9 cellular contexts compared by ENCODE assay signal in genomic region chr1:209672705-209673630, GRCh38. TPM values are rescaled to one million over a fixed set of nuclear protein-coding genes. Genes with fewer than 3 reads are reported as not detected.
DNase-seq lines count a peak whose midpoint lies in the region; ATAC-seq and TF ChIP-seq lines count a peak whose summit lies in the region.
"Had no signal": no experiment of that assay in that cellular context is flagged by ENCODE, and none has a peak within 500 bp of the region (broad histone marks: within the 10 kb centered on the region; RNA-seq: fewer than 3 reads in every experiment).

No MANE protein-coding gene starts in this region.

- no peaks in the 10 kb centered on the region for H3K9me3 ChIP-seq in stomach

- intact Hi-C loops in stomach (cut with DNase I; ENCODE audit: low total_unique reads): no loop called here

- H3K4me3 ChIP-seq in stomach: no peak overlapping the region

- DNase-seq in ELR (ENCODE audit: low read depth): peak; percentile 87
- peak; percentile 29 for DNase-seq in activated naive CD8-positive, alpha-beta T cell treated with anti-CD3 and anti-CD28 coated beads, Interleukin-2, amount 50 U/mL, for 24 hours
- DNase-seq in stomach: no peak
- DNase-seq in COLO668 (lab: John Stamatoyannopoulos, UW; ENCODE audit: unreplicated experiment): no peak
- no peak for DNase-seq in hippocampal formation (lab: John Stamatoyannopoulos, UW)
- no peak for DNase-seq in NCI-H748 (lab: John Stamatoyannopoulos, UW; ENCODE audit: unreplicated experiment)

- peaks cover 47% of the 10 kb centered on the region for H3K27me3 Mint-ChIP-seq in activated naive CD8-positive, alpha-beta T cell treated with anti-CD3 and anti-CD28 coated beads, Interleukin-2, amount 50 U/mL, for 24 hours

- TF ChIP-seq POLR2A in stomach (IDR thresholded peaks at IDR 0.05): no peak

- H3K4me1 Mint-ChIP-seq in activated naive CD8-positive, alpha-beta T cell treated with anti-CD3 and anti-CD28 coated beads, Interleukin-2, amount 50 U/mL, for 24 hours: peaks cover 57% of the 10 kb centered on the region

- no peak for TF ChIP-seq CTCF in stomach (IDR thresholded peaks at IDR 0.05)

- WGBS in stomach, 5 donors: 39 to 55% (median 46%) methylated on average over 5 of the region's 5 CpGs

- peaks cover 7% of the 10 kb centered on the region for H3K36me3 Mint-ChIP-seq in activated naive CD8-positive, alpha-beta T cell treated with anti-CD3 and anti-CD28 coated beads, Interleukin-2, amount 50 U/mL, for 24 hours (ENCODE audit: low read depth)

- H3K4me1 ChIP-seq in stomach: peaks cover 22 to 41% (median 33%) of the 10 kb centered on the region in 4 donors

- H3K27ac Mint-ChIP-seq in activated naive CD8-positive, alpha-beta T cell treated with anti-CD3 and anti-CD28 coated beads, Interleukin-2, amount 50 U/mL, for 24 hours: peak overlapping the region; percentile 62

- H3K9me3 Mint-ChIP-seq in activated naive CD8-positive, alpha-beta T cell treated with anti-CD3 and anti-CD28 coated beads, Interleukin-2, amount 50 U/mL, for 24 hours: peaks cover 5% of the 10 kb centered on the region

- ATAC-seq in GM19438 (IDR thresholded peaks at IDR 0.05; ENCODE audit: low read depth, unreplicated experiment) (peak; percentile 85), HG03354 (IDR thresholded peaks at IDR 0.05; ENCODE audit: poor library complexity, severe bottlenecking, unreplicated experiment) (peak; percentile 92)
- peak; percentile 78 for ATAC-seq in activated naive CD8-positive, alpha-beta T cell treated with anti-CD3 and anti-CD28 coated beads, Interleukin-2, amount 50 U/mL, for 24 hours

- no peaks in the 10 kb centered on the region for H3K36me3 ChIP-seq in stomach

- peak overlapping the region; percentile 61 to 84 (median 76) for H3K27ac ChIP-seq in stomach

- TF ChIP-seq EP300 in stomach (IDR thresholded peaks at IDR 0.05): no peak

- H3K4me3 Mint-ChIP-seq in activated naive CD8-positive, alpha-beta T cell treated with anti-CD3 and anti-CD28 coated beads, Interleukin-2, amount 50 U/mL, for 24 hours: peak overlapping the region; percentile 45

- peaks cover 0 to 7% (median 0%) of the 10 kb centered on the region in 3 donors for H3K27me3 ChIP-seq in stomach

RNA-seq across cellular contexts. Expression of gene G0S2, which starts 2.2 kb away (rescaled TPM):
- total RNA-seq in stomach: 10 to 100 TPM in 4 of 5 donors, not detected in 1; 11.0 to 75.2 (median 45.0) TPM
- polyA plus RNA-seq in stomach: 100 to 1,000 TPM in 1 of 3 donors, 10 to 100 TPM in 2; 48.7 to 227 (median 65.5) TPM

RNA-seq across cellular contexts. Expression of gene LAMB3, which starts 20.7 kb away (rescaled TPM):
- 100 to 1,000 TPM in 1 of 5 donors, 10 to 100 TPM in 4; 14.0 to 105 (median 63.4) TPM for total RNA-seq in stomach
- polyA plus RNA-seq in stomach: 10 to 100 TPM; 12.8 to 46.8 (median 29.9) TPM

RNA-seq across cellular contexts. Expression of gene HSD11B1, which starts 31.7 kb away (rescaled TPM):
- total RNA-seq in stomach: 1 to 10 TPM in 3 of 5 donors, not detected in 2; 2.0 to 2.9 (median 2.3) TPM
- 10 to 100 TPM in 1 of 3 donors, 1 to 10 TPM in 2; 1.5 to 14.0 (median 4.7) TPM for polyA plus RNA-seq in stomach
- total RNA-seq: dermis microvascular lymphatic vessel endothelial cell had no signal

Comparison
In these comparisons a context has a peak if more than half of its experiments do, and no peak if none do; other contexts are left out.
1. DNase-seq: peak in ELR (single experiment) and activated naive CD8-positive, alpha-beta T cell treated with anti-CD3 and anti-CD28 coated beads, Interleukin-2, amount 50 U/mL, for 24 hours (single experiment); none in stomach (single experiment), COLO668 (single experiment), hippocampal formation (0 of 2) and NCI-H748 (single experiment).
2. Peak in every context shown above with its lines, with median percentiles within 50 percentile points of each other: ATAC-seq.